15 cellular contexts compared by ENCODE assay signal in the genomic region with DNA sequence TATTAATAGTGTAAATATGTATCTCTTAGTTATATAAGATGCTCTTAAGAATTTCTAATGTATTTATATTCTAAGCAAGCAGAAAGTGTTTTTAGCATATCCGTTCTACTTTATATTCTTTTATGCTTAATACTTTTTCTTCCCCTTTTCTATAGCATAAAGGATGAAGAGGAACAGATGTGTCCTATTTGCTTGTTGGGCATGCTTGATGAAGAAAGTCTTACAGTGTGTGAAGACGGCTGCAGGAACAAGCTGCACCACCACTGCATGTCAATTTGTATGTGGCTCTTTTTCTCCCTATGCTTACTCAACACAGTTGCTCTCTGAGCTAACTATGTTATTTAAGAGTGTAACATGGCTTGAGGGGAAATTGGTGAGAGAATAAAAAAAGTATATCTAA.
"Had no signal": no experiment of that assay in that cellular context is flagged by ENCODE, and none has a peak within 500 bp of the region (broad histone marks: within the 10 kb centered on the region; RNA-seq: fewer than 3 reads in every experiment).

No MANE protein-coding gene starts in this region.

- H3K4me1 ChIP-seq: esophagus squamous epithelium, neural progenitor cell, right lobe of liver, upper lobe of right lung had no signal

- H3K4me3 ChIP-seq: esophagus squamous epithelium, neural progenitor cell, ovary, right lobe of liver, thoracic aorta, upper lobe of right lung had no signal

- DNase-seq: activated CD4-positive, alpha-beta T cell treated with anti-CD3 and anti-CD28 coated beads, Interleukin-2, amount 10 ng/mL, durations not matched to agents 24 days and 14 days; activated effector memory CD4-positive, alpha-beta T cell treated with Interleukin-2 at 50 U/mL for 16 hours; activated naive CD8-positive, alpha-beta T cell treated with anti-CD3 and anti-CD28 coated beads, Interleukin-2, amount 10 ng/mL, durations not matched to agents 7 days and 5 days; anterior cingulate cortex; cortex of kidney; effector CD8-positive, alpha-beta T cell; esophagus squamous epithelium; ovary; right lobe of liver; upper lobe of right lung had no signal

- ATAC-seq: right lobe of liver, SK-N-SH treated with all-trans-retinoic acid at 6 μM for 48 hours, upper lobe of right lung, WTC11 had no signal

- H3K4me1 Mint-ChIP-seq: activated naive CD8-positive, alpha-beta T cell treated with anti-CD3 and anti-CD28 coated beads, Interleukin-2, amount 10 ng/mL, durations not matched to agents 7 days and 5 days; neural progenitor cell; WTC11 had no signal

- H3K27me3 Mint-ChIP-seq: activated CD4-positive, alpha-beta T cell treated with anti-CD3 and anti-CD28 coated beads, Interleukin-2, amount 10 ng/mL, durations not matched to agents 24 days and 14 days; activated naive CD8-positive, alpha-beta T cell treated with anti-CD3 and anti-CD28 coated beads, Interleukin-2, amount 10 ng/mL, durations not matched to agents 7 days and 5 days had no signal

- H3K4me3 Mint-ChIP-seq: activated CD4-positive, alpha-beta T cell treated with anti-CD3 and anti-CD28 coated beads, Interleukin-2, amount 10 ng/mL, durations not matched to agents 24 days and 14 days; activated naive CD8-positive, alpha-beta T cell treated with anti-CD3 and anti-CD28 coated beads, Interleukin-2, amount 10 ng/mL, durations not matched to agents 7 days and 5 days; neural progenitor cell; T-helper 1 cell treated with Interleukin-12 subunit alpha and Interleukin-12 subunit beta and Interleukin-4 antibody, amounts not matched to agents 30 μg/mL and 1 μg/mL, for 36 hours; WTC11 had no signal

- H3K9me3 ChIP-seq: esophagus squamous epithelium, ovary, right lobe of liver, thoracic aorta, upper lobe of right lung had no signal

- H3K36me3 ChIP-seq: ovary had no signal

- H3K27ac ChIP-seq: esophagus squamous epithelium, neural progenitor cell, ovary, right lobe of liver, thoracic aorta, upper lobe of right lung had no signal

- H3K9me3 Mint-ChIP-seq: activated CD4-positive, alpha-beta T cell treated with anti-CD3 and anti-CD28 coated beads, Interleukin-2, amount 10 ng/mL, durations not matched to agents 24 days and 14 days; activated naive CD8-positive, alpha-beta T cell treated with anti-CD3 and anti-CD28 coated beads, Interleukin-2, amount 10 ng/mL, durations not matched to agents 7 days and 5 days; neural progenitor cell; T-helper 1 cell treated with Interleukin-12 subunit alpha and Interleukin-12 subunit beta and Interleukin-4 antibody, amounts not matched to agents 30 μg/mL and 1 μg/mL, for 36 hours; WTC11 had no signal

- H3K27me3 ChIP-seq: esophagus squamous epithelium, neural progenitor cell, ovary, right lobe of liver, upper lobe of right lung had no signal

- H3K27ac Mint-ChIP-seq: activated CD4-positive, alpha-beta T cell treated with anti-CD3 and anti-CD28 coated beads, Interleukin-2, amount 10 ng/mL, durations not matched to agents 24 days and 14 days; activated naive CD8-positive, alpha-beta T cell treated with anti-CD3 and anti-CD28 coated beads, Interleukin-2, amount 10 ng/mL, durations not matched to agents 7 days and 5 days; neural progenitor cell; T-helper 1 cell treated with Interleukin-12 subunit alpha and Interleukin-12 subunit beta and Interleukin-4 antibody, amounts not matched to agents 30 μg/mL and 1 μg/mL, for 36 hours; WTC11 had no signal
